Comparison of ENCODE assay signal across 15 cellular contexts in genomic region chr14:60756847-60757246, GRCh38. TPM values are rescaled to one million over a fixed set of nuclear protein-coding genes. Genes with fewer than 3 reads are reported as not detected.
DNase-seq lines count a peak whose midpoint lies in the region; ATAC-seq and TF ChIP-seq lines count a peak whose summit lies in the region.
"Had no signal": no experiment of that assay in that cellular context is flagged by ENCODE, and none has a peak within 500 bp of the region (broad histone marks: within the 10 kb centered on the region; RNA-seq: fewer than 3 reads in every experiment).

No MANE protein-coding gene starts in this region.

- H3K79me2 ChIP-seq in MM.1S (ENCODE audit: low read length), result peaks cover 11% of the 10 kb centered on the region

- TF ChIP-seq POLR2A in breast epithelium (IDR thresholded peaks at IDR 0.05), result no peak

- H3K4me3 ChIP-seq in breast epithelium, result no peak overlapping the region
- H3K4me3 ChIP-seq in MM.1S (ENCODE audit: low read length), result no peak overlapping the region
- H3K4me3 ChIP-seq: SJCRH30 had no signal

- TF ChIP-seq CTCF in MCF 10A (IDR thresholded peaks at IDR 0.05; ENCODE audit: unreplicated experiment) (no peak), breast epithelium (IDR thresholded peaks at IDR 0.05) (no peak), MM.1S (IDR thresholded peaks at IDR 0.05; ENCODE audit: low read length) (no peak)

- POLR2A ChIA-PET in MCF 10A (lab: Yijun Ruan, JAX), result interaction anchor here (0.8 to 1.9 kb wide), 9 partner anchors 11 to 74 kb away, joined by 3 to 9 read pairs (median 4); partner anchors contain the start of gene MNAT1

- H3K4me1 ChIP-seq in breast epithelium (no peaks in the 10 kb centered on the region), MM.1S (ENCODE audit: low read length) (peaks cover 14% of the 10 kb centered on the region)

- no TSS peak for BruUV-seq in MCF 10A (replicated peaks; lab: Mats Ljungman, UMichigan)

- DNase-seq in MCF 10A (ENCODE audit: unreplicated experiment), result no peak
- DNase-seq in breast epithelium (ENCODE audit: low spot score in 2 of 2), result no peak
- DNase-seq in fibroblast of peridontal ligament (ENCODE audit: extremely low read depth), result peak; percentile 69
- DNase-seq in MM.1S, result no peak
- no peak for DNase-seq in D341Med (ENCODE audit: low spot score)
- DNase-seq in GM19240 (ENCODE audit: insufficient read length, low spot score), result no peak
- no peak for DNase-seq in T-helper 2 cell
- DNase-seq: activated CD4-positive, alpha-beta T cell treated with anti-CD3 and anti-CD28 coated beads, Interleukin-2, amount 50 U/mL, for 4 hours; activated naive CD8-positive, alpha-beta T cell treated with anti-CD3 and anti-CD28 coated beads, Interleukin-2, amount 50 U/mL, for 24 hours; activated T-cell treated with anti-CD3 and anti-CD28 coated beads, Interleukin-2, amount 50 U/mL, for 48 hours; erythroblast; naive thymus-derived CD8-positive, alpha-beta T cell; NCI-H2227 treated with DMSO at 0.1 percent for 48 hours had no signal

- no peaks in the 10 kb centered on the region for H3K9me3 Mint-ChIP-seq in MCF 10A (ENCODE audit: unreplicated experiment)
- H3K9me3 Mint-ChIP-seq: activated naive CD8-positive, alpha-beta T cell treated with anti-CD3 and anti-CD28 coated beads, Interleukin-2, amount 50 U/mL, for 24 hours; naive thymus-derived CD8-positive, alpha-beta T cell had no signal

- peak overlapping the region; percentile 29 for H3K4me3 Mint-ChIP-seq in MCF 10A (ENCODE audit: unreplicated experiment)
- H3K4me3 Mint-ChIP-seq: activated naive CD8-positive, alpha-beta T cell treated with anti-CD3 and anti-CD28 coated beads, Interleukin-2, amount 50 U/mL, for 24 hours had no signal

- no peak overlapping the region for H3K4me2 ChIP-seq in MM.1S (ENCODE audit: low read depth, low read length)

- H3K27ac ChIP-seq in breast epithelium (no peak overlapping the region), MM.1S (ENCODE audit: low read length) (no peak overlapping the region)

- no peak overlapping the region for H3K9ac ChIP-seq in MM.1S (ENCODE audit: low read length)

- H2AFZ ChIP-seq in MM.1S (ENCODE audit: low read length), result no peak overlapping the region

- intact Hi-C loops in MCF 10A (cut with micrococcal nuclease) (no loop called here), breast epithelium (cut with DNase I; ENCODE audit: low total_unique reads) (no loop called here)

- H3K27me3 Mint-ChIP-seq in MCF 10A (ENCODE audit: insufficient read depth, unreplicated experiment), result no peaks in the 10 kb centered on the region

- H3K9me3 ChIP-seq in breast epithelium (no peaks in the 10 kb centered on the region), MM.1S (replicated peaks; ENCODE audit: insufficient read depth, low read length) (no peaks in the 10 kb centered on the region)
- H3K9me3 ChIP-seq: SJCRH30 had no signal

- H3K4me1 Mint-ChIP-seq in MCF 10A (ENCODE audit: insufficient read depth, unreplicated experiment), result peaks cover 47% of the 10 kb centered on the region

- H3F3A ChIP-seq in MM.1S (ENCODE audit: insufficient read depth, low read length), result no peaks in the 10 kb centered on the region

- peak overlapping the region; percentile 94 for H3K27ac Mint-ChIP-seq in MCF 10A (ENCODE audit: low read depth, unreplicated experiment)
- H3K27ac Mint-ChIP-seq: activated naive CD8-positive, alpha-beta T cell treated with anti-CD3 and anti-CD28 coated beads, Interleukin-2, amount 50 U/mL, for 24 hours; naive thymus-derived CD8-positive, alpha-beta T cell had no signal

- CTCF ChIA-PET in MCF 10A (lab: Yijun Ruan, JAX), result interaction anchor here (0.5 to 0.6 kb wide), 3 partner anchors 66 to 1298 kb away, joined by 3 to 4 read pairs (median 3); no protein-coding TSS in a partner anchor

- no peaks in the 10 kb centered on the region for H3K9me2 ChIP-seq in MM.1S (replicated peaks; ENCODE audit: insufficient read depth, low read length)

- no peaks in the 10 kb centered on the region for H4K20me1 ChIP-seq in MM.1S (ENCODE audit: insufficient read depth, low read length)

- no peaks in the 10 kb centered on the region for H3K36me3 Mint-ChIP-seq in MCF 10A (ENCODE audit: insufficient read depth, unreplicated experiment)

- H3K27me3 ChIP-seq in breast epithelium, result no peaks in the 10 kb centered on the region
- H3K27me3 ChIP-seq in MM.1S (replicated peaks; ENCODE audit: insufficient read depth, low read length), result no peaks in the 10 kb centered on the region
- H3K27me3 ChIP-seq: SJCRH30 had no signal

- ATAC-seq in SK-N-SH treated with all-trans-retinoic acid at 6 μM for 48 hours, result peak; percentile 60
- ATAC-seq: activated naive CD8-positive, alpha-beta T cell treated with anti-CD3 and anti-CD28 coated beads, Interleukin-2, amount 50 U/mL, for 24 hours; naive thymus-derived CD8-positive, alpha-beta T cell had no signal

- H3K36me3 ChIP-seq in breast epithelium (no peaks in the 10 kb centered on the region), MM.1S (replicated peaks; ENCODE audit: insufficient read depth, low read length) (no peaks in the 10 kb centered on the region)

TF ChIP-seq in SK-N-SH treated with all-trans-retinoic acid at 6 μM for 48 hours, 23 proteins besides CTCF, POLR2A, EP300 and RAD21:
- TF ChIP-seq SNAI2 (CRISPR knock-in tag; IDR thresholded peaks at IDR 0.05), result no peak
- TF ChIP-seq ISL1 (CRISPR knock-in tag; IDR thresholded peaks at IDR 0.05), result no peak
- TF ChIP-seq, protein P1, sequence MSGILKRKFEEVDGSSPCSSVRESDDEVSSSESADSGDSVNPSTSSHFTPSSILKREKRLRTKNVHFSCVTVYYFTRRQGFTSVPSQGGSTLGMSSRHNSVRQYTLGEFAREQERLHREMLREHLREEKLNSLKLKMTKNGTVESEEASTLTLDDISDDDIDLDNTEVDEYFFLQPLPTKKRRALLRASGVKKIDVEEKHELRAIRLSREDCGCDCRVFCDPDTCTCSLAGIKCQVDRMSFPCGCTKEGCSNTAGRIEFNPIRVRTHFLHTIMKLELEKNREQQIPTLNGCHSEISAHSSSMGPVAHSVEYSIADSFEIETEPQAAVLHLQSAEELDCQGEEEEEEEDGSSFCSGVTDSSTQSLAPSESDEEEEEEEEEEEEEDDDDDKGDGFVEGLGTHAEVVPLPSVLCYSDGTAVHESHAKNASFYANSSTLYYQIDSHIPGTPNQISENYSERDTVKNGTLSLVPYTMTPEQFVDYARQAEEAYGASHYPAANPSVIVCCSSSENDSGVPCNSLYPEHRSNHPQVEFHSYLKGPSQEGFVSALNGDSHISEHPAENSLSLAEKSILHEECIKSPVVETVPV (CRISPR knock-in tag; IDR thresholded peaks at IDR 0.05), result no peak
- no peak for TF ChIP-seq PPARA (CRISPR knock-in tag; IDR thresholded peaks at IDR 0.05; ENCODE audit: borderline replicate concordance)
- TF ChIP-seq, protein P2, sequence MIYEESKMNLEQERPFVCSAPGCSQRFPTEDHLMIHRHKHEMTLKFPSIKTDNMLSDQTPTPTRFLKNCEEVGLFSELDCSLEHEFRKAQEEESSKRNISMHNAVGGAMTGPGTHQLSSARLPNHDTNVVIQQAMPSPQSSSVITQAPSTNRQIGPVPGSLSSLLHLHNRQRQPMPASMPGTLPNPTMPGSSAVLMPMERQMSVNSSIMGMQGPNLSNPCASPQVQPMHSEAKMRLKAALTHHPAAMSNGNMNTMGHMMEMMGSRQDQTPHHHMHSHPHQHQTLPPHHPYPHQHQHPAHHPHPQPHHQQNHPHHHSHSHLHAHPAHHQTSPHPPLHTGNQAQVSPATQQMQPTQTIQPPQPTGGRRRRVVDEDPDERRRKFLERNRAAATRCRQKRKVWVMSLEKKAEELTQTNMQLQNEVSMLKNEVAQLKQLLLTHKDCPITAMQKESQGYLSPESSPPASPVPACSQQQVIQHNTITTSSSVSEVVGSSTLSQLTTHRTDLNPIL (CRISPR knock-in tag; IDR thresholded peaks at IDR 0.05; ENCODE audit: low read depth), result no peak
- TF ChIP-seq POU6F1 (CRISPR knock-in tag; IDR thresholded peaks at IDR 0.05; ENCODE audit: borderline replicate concordance, low read depth), result no peak
- TF ChIP-seq ZNF565 (CRISPR knock-in tag; conservative IDR thresholded peaks at IDR 0.05; ENCODE audit: low read depth), result no peak
- no peak for TF ChIP-seq TCF4 (CRISPR knock-in tag; IDR thresholded peaks at IDR 0.05; ENCODE audit: borderline replicate concordance)
- TF ChIP-seq PATZ1 (CRISPR knock-in tag; IDR thresholded peaks at IDR 0.05; ENCODE audit: borderline replicate concordance), result no peak

RNA-seq across cellular contexts. Expression of gene MNAT1, which starts 22.3 kb away (rescaled TPM):
- total RNA-seq in MCF 10A (2022) (45.2 and 57.5 TPM in 2 replicates), breast epithelium (10 to 100 TPM; 30.6 to 70.4 (median 50.8) TPM)

RNA-seq across cellular contexts. Expression of gene SIX4, which starts 32.7 kb away (rescaled TPM):
- total RNA-seq in MCF 10A (2022) (12.9 and 13.6 TPM in 2 replicates), breast epithelium (10 to 100 TPM in 1 of 3 donors, 1 to 10 TPM in 2; 2.6 to 16.7 (median 5.2) TPM)
- total RNA-seq: naive thymus-derived CD8-positive, alpha-beta T cell had no signal
